20 cellular contexts compared by ENCODE assay signal in genomic region chrX:290476-291166, GRCh38. TPM values are rescaled to one million over a fixed set of nuclear protein-coding genes. Genes with fewer than 3 reads are reported as not detected.
DNase-seq lines count a peak whose midpoint lies in the region; ATAC-seq and TF ChIP-seq lines count a peak whose summit lies in the region.
"Had no signal": no experiment of that assay in that cellular context is flagged by ENCODE, and none has a peak within 500 bp of the region (broad histone marks: within the 10 kb centered on the region; RNA-seq: fewer than 3 reads in every experiment).

No MANE protein-coding gene starts in this region.

- H3K79me2 ChIP-seq in OCI-LY7 (ENCODE audit: insufficient read depth, low read depth, low read length): peaks cover 18% of the 10 kb centered on the region; the same call in 1 of the 2 replicates
- H3K79me2 ChIP-seq in PC-9 (ENCODE audit: low read depth): no peaks in the 10 kb centered on the region

- H3K9me3 ChIP-seq in OCI-LY7 (ENCODE audit: low read length) (no peaks in the 10 kb centered on the region), right lobe of liver (no peaks in the 10 kb centered on the region), PC-9 (ENCODE audit: insufficient read depth, low read depth) (no peaks in the 10 kb centered on the region)

- H3K4me1 ChIP-seq in OCI-LY7 (ENCODE audit: insufficient read depth, low read length, poor library complexity, severe bottlenecking) (no peaks in the 10 kb centered on the region), right lobe of liver (no peaks in the 10 kb centered on the region), PC-9 (replicated peaks; ENCODE audit: insufficient read depth) (no peaks in the 10 kb centered on the region)
- H3K4me1 ChIP-seq: BLaER1 treated with 17β-estradiol and CSF1 and Interleukin-3, amounts not matched to agents 10 nM and 100 nM had no signal

- no peak for TF ChIP-seq POLR2A in right lobe of liver (IDR thresholded peaks at IDR 0.05)

- H3K27me3 Mint-ChIP-seq in activated CD4-positive, alpha-beta T cell treated with anti-CD3 and anti-CD28 coated beads, Interleukin-2, amount 10 ng/mL, durations not matched to agents 7 days and 5 days: no peaks in the 10 kb centered on the region
- H3K27me3 Mint-ChIP-seq: CD8-positive, alpha-beta memory T cell had no signal

- peaks cover 58% of the 10 kb centered on the region for H3K36me3 Mint-ChIP-seq in activated CD4-positive, alpha-beta T cell treated with anti-CD3 and anti-CD28 coated beads, Interleukin-2, amount 10 ng/mL, durations not matched to agents 7 days and 5 days (ENCODE audit: low read depth)

- POLR2A ChIA-PET in activated CD4-positive, alpha-beta T cell treated with anti-CD3 and anti-CD28 coated beads, Interleukin-2, amount 10 ng/mL, durations not matched to agents 7 days and 5 days (lab: Charles Lee): no interaction called here
- POLR2A ChIA-PET in OCI-LY7 (lab: Charles Lee): no interaction called here
- POLR2A ChIA-PET in PC-9 (lab: Charles Lee; ENCODE audit: unreplicated experiment): no interaction called here

- H3K4me3 ChIP-seq in OCI-LY7 (ENCODE audit: low read depth, low read length, poor library complexity, severe bottlenecking) (no peak overlapping the region), right lobe of liver (no peak overlapping the region), PC-9 (no peak overlapping the region)
- H3K4me3 ChIP-seq: BLaER1 treated with 17β-estradiol and CSF1 and Interleukin-3, amounts not matched to agents 10 nM and 100 nM had no signal

- H2AFZ ChIP-seq in OCI-LY7 (ENCODE audit: low read length) (no peak overlapping the region), PC-9 (no peak overlapping the region)

- no peak for ATAC-seq in right lobe of liver
- no peak for ATAC-seq in sciatic nerve

- no peaks in the 10 kb centered on the region for H3F3A ChIP-seq in PC-9 (ENCODE audit: insufficient read depth, low read depth)

- TF ChIP-seq CTCF in OCI-LY7 (conservative IDR thresholded peaks at IDR 0.05; ENCODE audit: low read length) (no peak), right lobe of liver (IDR thresholded peaks at IDR 0.05) (no peak), PC-9 (conservative IDR thresholded peaks at IDR 0.05) (no peak)

- no peak overlapping the region for H3K27ac Mint-ChIP-seq in activated CD4-positive, alpha-beta T cell treated with anti-CD3 and anti-CD28 coated beads, Interleukin-2, amount 10 ng/mL, durations not matched to agents 7 days and 5 days
- H3K27ac Mint-ChIP-seq: CD8-positive, alpha-beta memory T cell had no signal

- H3K9me3 Mint-ChIP-seq in activated CD4-positive, alpha-beta T cell treated with anti-CD3 and anti-CD28 coated beads, Interleukin-2, amount 10 ng/mL, durations not matched to agents 7 days and 5 days: no peaks in the 10 kb centered on the region
- H3K9me3 Mint-ChIP-seq: CD8-positive, alpha-beta memory T cell had no signal

- H3K27ac ChIP-seq in OCI-LY7 (ENCODE audit: low read depth, low read length, poor library complexity, severe bottlenecking) (no peak overlapping the region), right lobe of liver (no peak overlapping the region), PC-9 (no peak overlapping the region)
- H3K27ac ChIP-seq: BLaER1 treated with 17β-estradiol and CSF1 and Interleukin-3, amounts not matched to agents 10 nM and 100 nM; RWPE1 had no signal

- H3K36me3 ChIP-seq in OCI-LY7 (ENCODE audit: insufficient read depth, low read length) (peaks cover 87% of the 10 kb centered on the region), right lobe of liver (peaks cover 0 to 47% (median 13%) of the 10 kb centered on the region in 4 donors), PC-9 (ENCODE audit: low read depth) (no peaks in the 10 kb centered on the region)

- WGBS in right lobe of liver (ENCODE audit: insufficient coverage, low coverage, low lambda C conversion rate, missing lambda C conversion rate): 92% methylated on average over 17 of the region's 42 CpGs

- peak; percentile 3 for DNase-seq in activated CD4-positive, alpha-beta T cell treated with anti-CD3 and anti-CD28 coated beads, Interleukin-2, amount 10 ng/mL, durations not matched to agents 7 days and 5 days
- DNase-seq in activated CD4-positive, alpha-beta T cell treated with anti-CD3 and anti-CD28 coated beads for 1 hour: no peak
- DNase-seq in OCI-LY7 (ENCODE audit: low spot score): no peak
- peak; percentile 12 to 40 (median 40) for DNase-seq in right lobe of liver
- DNase-seq in sciatic nerve (ENCODE audit: low spot score): peak; percentile 41
- no peak for DNase-seq in AML-193 (lab: John Stamatoyannopoulos, UW)
- no peak for DNase-seq in Kasumi-1 (lab: John Stamatoyannopoulos, UW)
- no peak for DNase-seq in PC-9
- DNase-seq: DMS79 treated with DMSO at 0.1 percent for 48 hours; KG1; NCI-H1436; NCI-H2029; NCI-H2171; NCI-H446; NCI-H69; NK-92 treated with Interleukin-12 subunit alpha and Interleukin-12 subunit beta, amount 100 ng/mL, for 24 hours; OCI-M1 had no signal

- CTCF ChIA-PET in activated CD4-positive, alpha-beta T cell treated with anti-CD3 and anti-CD28 coated beads, Interleukin-2, amount 10 ng/mL, durations not matched to agents 7 days and 5 days (lab: Charles Lee): no interaction called here
- CTCF ChIA-PET in OCI-LY7 (lab: Charles Lee; ENCODE audit: unreplicated experiment): no interaction called here
- CTCF ChIA-PET in PC-9 (lab: Charles Lee): no interaction called here

- H3K4me2 ChIP-seq in OCI-LY7 (ENCODE audit: low read length): no peak overlapping the region
- no peak overlapping the region for H3K4me2 ChIP-seq in PC-9
- H3K4me2 ChIP-seq: BLaER1 treated with 17β-estradiol and CSF1 and Interleukin-3, amounts not matched to agents 10 nM and 100 nM had no signal

- no peak overlapping the region for H3K4me3 Mint-ChIP-seq in activated CD4-positive, alpha-beta T cell treated with anti-CD3 and anti-CD28 coated beads, Interleukin-2, amount 10 ng/mL, durations not matched to agents 7 days and 5 days
- H3K4me3 Mint-ChIP-seq: CD8-positive, alpha-beta memory T cell had no signal

- H4K20me1 ChIP-seq in OCI-LY7 (ENCODE audit: insufficient read depth, low read length) (no peaks in the 10 kb centered on the region; the same call in 1 of the 2 replicates), PC-9 (ENCODE audit: insufficient read depth) (no peaks in the 10 kb centered on the region)

- peaks cover 12% of the 10 kb centered on the region for H3K4me1 Mint-ChIP-seq in activated CD4-positive, alpha-beta T cell treated with anti-CD3 and anti-CD28 coated beads, Interleukin-2, amount 10 ng/mL, durations not matched to agents 7 days and 5 days

- intact Hi-C loops in OCI-LY7 (cut with micrococcal nuclease; ENCODE audit: unreplicated experiment) (no loop called here), right lobe of liver (cut with DNase I) (no loop called here), sciatic nerve (cut with DNase I) (no loop called here), PC-9 (cut with micrococcal nuclease; ENCODE audit: unreplicated experiment) (no loop called here)

- H3K9me2 ChIP-seq in OCI-LY7 (ENCODE audit: insufficient read depth, low read length) (no peaks in the 10 kb centered on the region), PC-9 (ENCODE audit: insufficient read depth) (no peaks in the 10 kb centered on the region)

- H3K27me3 ChIP-seq in right lobe of liver (no peaks in the 10 kb centered on the region), PC-9 (ENCODE audit: insufficient read depth, low read depth) (no peaks in the 10 kb centered on the region)
- H3K27me3 ChIP-seq: BLaER1 treated with 17β-estradiol and CSF1 and Interleukin-3, amounts not matched to agents 10 nM and 100 nM had no signal

- BruUV-seq in OCI-LY7 (replicated peaks; lab: Mats Ljungman, UMichigan) (TSS peak; percentile 59), PC-9 (replicated peaks; lab: Mats Ljungman, UMichigan) (no TSS peak)

RNA-seq across cellular contexts. Expression of gene PLCXD1, which starts 9.4 kb away (rescaled TPM):
- total RNA-seq in activated CD4-positive, alpha-beta T cell treated with anti-CD3 and anti-CD28 coated beads, Interleukin-2, amount 10 ng/mL, durations not matched to agents 7 days and 5 days: 10 to 100 TPM; 60.1 to 63.4 TPM
- 60.1 and 86.0 TPM in 2 replicates for total RNA-seq in OCI-LY7 (2014; rRNA removed; shearing (Covaris generic))
- 125 and 133 TPM in 2 replicates for total RNA-seq in OCI-LY7 (2022)
- 10 to 100 TPM in 1 of 6 experiments, 1 to 10 TPM in 5; 3.4 to 11.2 (median 5.1) TPM for total RNA-seq in right lobe of liver
- 11.0 TPM for total RNA-seq in sciatic nerve
- total RNA-seq in PC-9 (2021): 8.7 and 9.0 TPM in 2 replicates

RNA-seq across cellular contexts. Expression of gene GTPBP6, which starts 28.0 kb away (rescaled TPM):
- total RNA-seq in activated CD4-positive, alpha-beta T cell treated with anti-CD3 and anti-CD28 coated beads, Interleukin-2, amount 10 ng/mL, durations not matched to agents 7 days and 5 days: 10 to 100 TPM; 48.5 to 52.1 TPM
- total RNA-seq in OCI-LY7 (2014; rRNA removed; shearing (Covaris generic)): 36.3 and 40.4 TPM in 2 replicates
- total RNA-seq in OCI-LY7 (2022) (53.6 and 53.9 TPM in 2 replicates), right lobe of liver (10 to 100 TPM; 20.9 to 32.8 (median 23.2) TPM), sciatic nerve (43.1 TPM), PC-9 (2021) (43.5 and 47.0 TPM in 2 replicates)

Comparison
In these comparisons a context has a peak if more than half of its experiments do, and no peak if none do; other contexts are left out.
1. DNase-seq: peak in activated CD4-positive, alpha-beta T cell treated with anti-CD3 and anti-CD28 coated beads, Interleukin-2, amount 10 ng/mL, durations not matched to agents 7 days and 5 days (single experiment), right lobe of liver (3 of 3) and sciatic nerve (single experiment); none in activated CD4-positive, alpha-beta T cell treated with anti-CD3 and anti-CD28 coated beads for 1 hour (single experiment), OCI-LY7 (single experiment), AML-193 (0 of 2), Kasumi-1 (0 of 2) and PC-9 (0 of 2).